13 cellular contexts compared by ENCODE assay signal in the genomic region with DNA sequence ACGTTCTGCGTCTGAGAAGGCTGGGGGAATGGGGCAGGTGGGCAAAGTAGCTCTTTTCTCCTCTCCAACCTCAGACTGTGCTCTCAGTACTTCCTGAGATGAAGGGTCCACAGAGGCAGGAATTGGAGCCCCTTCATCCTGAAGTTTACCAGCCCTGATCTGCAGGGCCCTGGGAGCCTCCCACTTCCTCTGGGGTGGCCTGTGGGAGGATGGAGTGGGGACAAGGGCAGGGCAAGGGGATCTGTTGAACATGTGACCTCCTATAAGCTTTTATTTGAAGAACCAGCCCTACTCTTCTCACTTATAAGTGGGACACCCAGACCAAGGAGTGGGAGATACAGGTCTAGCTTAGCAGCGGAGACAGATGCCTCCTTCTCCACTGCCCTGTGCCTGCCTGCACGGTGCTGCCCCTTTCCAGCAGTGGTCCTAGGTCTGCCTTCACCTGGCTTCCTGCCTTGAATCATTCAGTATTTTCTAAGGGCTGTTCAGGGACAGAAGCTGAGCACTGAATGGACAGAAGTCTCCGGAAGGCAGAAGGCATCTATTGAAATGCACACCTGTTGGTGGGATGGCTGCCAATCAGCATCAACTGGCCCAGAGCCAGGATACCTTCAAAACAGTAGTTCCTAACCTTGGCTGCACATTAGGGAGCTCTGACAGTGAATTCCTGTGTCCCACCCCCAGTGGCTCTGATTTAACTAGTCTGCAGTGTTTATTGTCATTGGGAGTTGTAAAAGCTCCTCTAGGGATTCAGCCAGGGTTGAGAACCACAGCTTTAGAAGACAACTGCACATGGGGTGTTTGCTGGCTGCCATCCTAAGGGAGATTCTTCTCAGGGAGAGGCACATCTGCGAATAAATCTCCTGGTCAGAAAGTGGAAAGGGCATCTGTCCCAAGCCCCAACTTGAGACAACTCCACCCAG. TPM values are rescaled to one million over a fixed set of nuclear protein-coding genes. Genes with fewer than 3 reads are reported as not detected.
A peak's percentile ranks its signal among the peaks of the same experiment; 100 is the strongest.
DNase-seq lines count a peak whose midpoint lies in the region; ATAC-seq, FAIRE-seq and TF ChIP-seq lines count a peak whose summit lies in the region.
"Had no signal": no experiment of that assay in that cellular context is flagged by ENCODE, and none has a peak within 500 bp of the region (broad histone marks: within the 10 kb centered on the region; RNA-seq: fewer than 3 reads in every experiment).

No MANE protein-coding gene starts in this region.

- no peak for ATAC-seq in IMR-90 (ENCODE audit: low read depth)

- H3K56ac ChIP-seq in IMR-90 (ENCODE audit: extremely low read depth, insufficient read depth, low read length): peak overlapping the region; percentile 90

- no peak for TF ChIP-seq RAD21 in IMR-90 (IDR thresholded peaks at IDR 0.05; ENCODE audit: low read length)

- in situ Hi-C loops in IMR-90 (cut with MboI; ENCODE audit: low sequenced_read_pairs): no loop called here

- peak overlapping the region; percentile 74 for H2AFZ ChIP-seq in IMR-90 (replicated peaks; ENCODE audit: low read length, poor library complexity)

- peaks cover 39% of the 10 kb centered on the region for H3K4me1 ChIP-seq in IMR-90 (ENCODE audit: control insufficient read depth, insufficient read depth, low read length)
- H3K4me1 ChIP-seq in sigmoid colon: peaks cover 0 to 22% (median 14%) of the 10 kb centered on the region in 4 donors
- H3K4me1 ChIP-seq: prostate gland, testis had no signal

- peak overlapping the region; percentile 93 for H2AK9ac ChIP-seq in IMR-90 (replicated peaks; ENCODE audit: low read depth, low read length, poor library complexity)

- peak overlapping the region; percentile 96 for H3K23ac ChIP-seq in IMR-90 (ENCODE audit: low read depth, low read length)

- H3K4me3 ChIP-seq in IMR-90 (ENCODE audit: insufficient read depth, low read depth, low read length): no peak overlapping the region
- H3K4me3 ChIP-seq in bronchial epithelial cell (ENCODE audit: low read depth, low read length): no peak overlapping the region
- H3K4me3 ChIP-seq in sigmoid colon: no peak overlapping the region
- no peak overlapping the region for H3K4me3 ChIP-seq in WERI-Rb-1 (ENCODE audit: low read depth, low read length)
- H3K4me3 ChIP-seq: A549, prostate gland, testis had no signal

- H2BK120ac ChIP-seq in IMR-90 (ENCODE audit: low read depth, low read length): peak overlapping the region; percentile 97

- peak overlapping the region; percentile 93 for H3K14ac ChIP-seq in IMR-90 (replicated peaks; ENCODE audit: low read depth, low read length)

- H3K18ac ChIP-seq in IMR-90 (ENCODE audit: low read depth, low read length): peak overlapping the region; percentile 89

- peak; percentile 23 for DNase-seq in NCI-H1436 (lab: John Stamatoyannopoulos, UW)
- DNase-seq in NCI-H1436 treated with DMSO at 0.1 percent for 48 hours (lab: John Stamatoyannopoulos, UW): no peak
- DNase-seq in IMR-90: peak; percentile 24
- no peak for DNase-seq in bronchial epithelial cell (ENCODE audit: low read depth)
- peak; percentile 53 for DNase-seq in sigmoid colon
- no peak for DNase-seq in WERI-Rb-1
- no peak for DNase-seq in iPS-NIHi7 (ENCODE audit: extremely low spot score)
- no peak for DNase-seq in SIG-M5 treated with dmso at 0.1 percent for 504 hours (lab: John Stamatoyannopoulos, UW; ENCODE audit: unreplicated experiment)
- DNase-seq: activated gamma-delta T cell had no signal

- TF ChIP-seq POLR2A in IMR-90 (IDR thresholded peaks at IDR 0.05; ENCODE audit: low read depth, low read length) (no peak), sigmoid colon (IDR thresholded peaks at IDR 0.05) (no peak)

- no TSS peak for BruUV-seq in IMR-90 (replicated peaks; lab: Mats Ljungman, UMichigan)

- peak overlapping the region; percentile 89 for H3K27ac ChIP-seq in IMR-90 (ENCODE audit: insufficient read depth, low read length)
- peak overlapping the region in 2 of 4 donors; percentile 42 to 51 for H3K27ac ChIP-seq in sigmoid colon
- H3K27ac ChIP-seq in WERI-Rb-1: no peak overlapping the region
- H3K27ac ChIP-seq: A549, prostate gland, testis had no signal

- peak overlapping the region; percentile 98 for H2BK20ac ChIP-seq in IMR-90 (ENCODE audit: low read depth, low read length)

- dilution Hi-C loops in IMR-90 (cut with HindIII; ENCODE audit: low sequenced_read_pairs, unreplicated experiment): no loop called here

- H3K9ac ChIP-seq in IMR-90 (ENCODE audit: low read depth, low read length): peak overlapping the region; percentile 46; the same call in 1 of the 2 replicates

- H2BK5ac ChIP-seq in IMR-90 (ENCODE audit: low read depth, low read length, poor library complexity, severe bottlenecking): peak overlapping the region; percentile 97

- peaks cover 4 to 62% of the 10 kb centered on the region in 2 experiments; a peak in 3 of 4 replicates for H3K79me1 ChIP-seq in IMR-90 (ENCODE audit: low read depth in 1 of 2, low read length in 2 of 2)

- H3K27me3 ChIP-seq in IMR-90 (ENCODE audit: control insufficient read depth, insufficient read depth, low read length) (no peaks in the 10 kb centered on the region), bronchial epithelial cell (ENCODE audit: control insufficient read depth, insufficient read depth, low read length) (no peaks in the 10 kb centered on the region), sigmoid colon (no peaks in the 10 kb centered on the region), WERI-Rb-1 (ENCODE audit: insufficient read depth, low read depth, severe bottlenecking) (no peaks in the 10 kb centered on the region)
- H3K27me3 ChIP-seq: testis had no signal

- H4K5ac ChIP-seq in IMR-90 (ENCODE audit: low read depth, low read length): peak overlapping the region; percentile 56; the same call in 1 of the 2 replicates

- WGBS in IMR-90 (ENCODE audit: extremely low coverage in 2 of 2, insufficient read length in 1 of 2), 2 experiments: 82% methylated on average over 2 of the region's 6 CpGs; no CpG with 5 or more reads in 1 of the 2 experiments
- 49 to 69% methylated on average over 6 of the region's 6 CpGs for WGBS in sigmoid colon, 2 donors

- FAIRE-seq in bronchial epithelial cell (lab: Jason Lieb, UNC): peak; percentile 92
- FAIRE-seq: A549 had no signal

- H3K36me3 ChIP-seq in IMR-90 (ENCODE audit: control insufficient read depth, insufficient read depth, low read length) (no peaks in the 10 kb centered on the region), bronchial epithelial cell (ENCODE audit: control insufficient read depth, insufficient read depth, low read length) (no peaks in the 10 kb centered on the region), sigmoid colon (no peaks in the 10 kb centered on the region), WERI-Rb-1 (no peaks in the 10 kb centered on the region)
- H3K36me3 ChIP-seq: prostate gland had no signal

- peaks cover 5% of the 10 kb centered on the region; the same call in 1 of the 2 replicates for H4K20me1 ChIP-seq in IMR-90 (ENCODE audit: insufficient read depth, low read length)

- TF ChIP-seq CTCF in IMR-90 (conservative IDR thresholded peaks at IDR 0.05; ENCODE audit: low read depth, low read length) (no peak), bronchial epithelial cell (IDR thresholded peaks at IDR 0.05; ENCODE audit: insufficient read depth, low read length, severe bottlenecking) (no peak), sigmoid colon (IDR thresholded peaks at IDR 0.05) (no peak), WERI-Rb-1 (IDR thresholded peaks at IDR 0.05; ENCODE audit: low read depth, low read length) (no peak)

- H2AK5ac ChIP-seq in IMR-90 (ENCODE audit: low read depth, low read length): peak overlapping the region; percentile 100

- peak overlapping the region; percentile 90; the same call in 1 of the 3 replicates for H2BK15ac ChIP-seq in IMR-90 (ENCODE audit: low read depth, low read length)

- POLR2A ChIA-PET in IMR-90 (lab: Charles Lee; ENCODE audit: unreplicated experiment): interaction anchor here (0.8 kb wide), 1 partner anchor 13 kb away, joined by 4 read pairs; no protein-coding TSS in a partner anchor

- no peak for TF ChIP-seq EP300 in sigmoid colon (IDR thresholded peaks at IDR 0.05)

- H3K4me2 ChIP-seq in IMR-90 (ENCODE audit: low read depth, low read length): peak overlapping the region; percentile 61
- H3K4me2 ChIP-seq: A549 had no signal

- intact Hi-C loops in IMR-90 (cut with micrococcal nuclease): loop anchor here (2.0 to 10.0 kb wide), 3 partner anchors 49 to 245 kb away; no protein-coding TSS in a partner anchor
- intact Hi-C loops in sigmoid colon (cut with DNase I): no loop called here

- peak overlapping the region; percentile 97 for H3K4ac ChIP-seq in IMR-90 (ENCODE audit: low read depth, low read length)

- H3K9me3 ChIP-seq in IMR-90 (ENCODE audit: control insufficient read depth, insufficient read depth, low read length) (no peaks in the 10 kb centered on the region), sigmoid colon (no peaks in the 10 kb centered on the region), WERI-Rb-1 (ENCODE audit: severe bottlenecking) (no peaks in the 10 kb centered on the region)
- H3K9me3 ChIP-seq: A549, prostate gland, testis had no signal

- CTCF ChIA-PET in IMR-90 (lab: Yijun Ruan, JAX): interaction anchor here (0.5 to 5.4 kb wide), 16 partner anchors 8 to 472 kb away, joined by 3 to 48 read pairs (median 4); no protein-coding TSS in a partner anchor

- H4K91ac ChIP-seq in IMR-90 (ENCODE audit: insufficient read depth, low read depth, low read length): peak overlapping the region; percentile 87

- peaks cover 44% of the 10 kb centered on the region for H3K9me1 ChIP-seq in IMR-90 (ENCODE audit: insufficient read depth, low read length)

- peak overlapping the region; percentile 44 to 93 for H4K8ac ChIP-seq in IMR-90 (ENCODE audit: low read depth in 2 of 2, low read length in 2 of 2)

TF ChIP-seq in IMR-90, 13 proteins besides CTCF, POLR2A, EP300 and RAD21 (continues in another document):
- TF ChIP-seq, protein P1, sequence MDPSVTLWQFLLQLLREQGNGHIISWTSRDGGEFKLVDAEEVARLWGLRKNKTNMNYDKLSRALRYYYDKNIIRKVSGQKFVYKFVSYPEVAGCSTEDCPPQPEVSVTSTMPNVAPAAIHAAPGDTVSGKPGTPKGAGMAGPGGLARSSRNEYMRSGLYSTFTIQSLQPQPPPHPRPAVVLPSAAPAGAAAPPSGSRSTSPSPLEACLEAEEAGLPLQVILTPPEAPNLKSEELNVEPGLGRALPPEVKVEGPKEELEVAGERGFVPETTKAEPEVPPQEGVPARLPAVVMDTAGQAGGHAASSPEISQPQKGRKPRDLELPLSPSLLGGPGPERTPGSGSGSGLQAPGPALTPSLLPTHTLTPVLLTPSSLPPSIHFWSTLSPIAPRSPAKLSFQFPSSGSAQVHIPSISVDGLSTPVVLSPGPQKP (IDR thresholded peaks at IDR 0.05; ENCODE audit: borderline replicate concordance, low read depth, low read length): no peak
- TF ChIP-seq BHLHE40 (IDR thresholded peaks at IDR 0.05; ENCODE audit: low read depth, low read length) (no peak), MXI1 (IDR thresholded peaks at IDR 0.05; ENCODE audit: borderline replicate concordance, low read depth, low read length) (no peak), RCOR1 (IDR thresholded peaks at IDR 0.05; ENCODE audit: insufficient replicate concordance, low read length) (no peak)

RNA-seq across cellular contexts. Expression of gene ARHGAP22, which starts 2.7 kb away (rescaled TPM):
- total RNA-seq in IMR-90 (2012; rRNA removed) (28.3 and 35.3 TPM in 2 replicates), bronchial epithelial cell (4.9 and 9.0 TPM in 2 replicates), sigmoid colon (1 to 10 TPM; 1.3 to 6.4 (median 4.1) TPM)
- polyA plus RNA-seq in IMR-90 (2012; rRNA removed) (30.2 and 34.0 TPM in 2 replicates), sigmoid colon (1 to 10 TPM; 1.2 to 3.1 (median 2.4) TPM)
- 18.9 and 22.2 TPM in 2 replicates for polyA plus RNA-seq in IMR-90 (2012; cell fraction: cytosol; rRNA removed)
- 58.0 and 67.0 TPM in 2 replicates for polyA plus RNA-seq in IMR-90 (2012; cell fraction: nucleus; rRNA removed; ENCODE audit: low replicate concordance)
- total RNA-seq: activated CD4-positive, alpha-beta T cell treated with anti-CD3 and anti-CD28 coated beads, Interleukin-2, amount 10 ng/mL, durations not matched to agents 24 days and 14 days had no signal

Comparison
In these comparisons a context has a peak if more than half of its experiments do, and no peak if none do; other contexts are left out.
1. DNase-seq: peak in NCI-H1436 (single experiment), IMR-90 (single experiment) and sigmoid colon (single experiment); none in NCI-H1436 treated with DMSO at 0.1 percent for 48 hours (single experiment), bronchial epithelial cell (single experiment), WERI-Rb-1 (single experiment), iPS-NIHi7 (single experiment) and SIG-M5 treated with dmso at 0.1 percent for 504 hours (single experiment).